ENCODE assay signal across 8 cellular contexts in genomic region chr2:42133771-42134195, GRCh38. TPM values are rescaled to one million over a fixed set of nuclear protein-coding genes. Genes with fewer than 3 reads are reported as not detected.
DNase-seq lines count a peak whose midpoint lies in the region; ATAC-seq and TF ChIP-seq lines count a peak whose summit lies in the region.

No MANE protein-coding gene starts in this region.

- CTCF ChIA-PET in mammary epithelial cell (lab: Charles Lee; ENCODE audit: low non-redundant PET): no interaction called here

- no peaks in the 10 kb centered on the region for H3K36me3 Mint-ChIP-seq in nephron (ENCODE audit: low read depth)

- BruUV-seq in mammary epithelial cell (replicated peaks; lab: Mats Ljungman, UMichigan): no TSS peak

- ATAC-seq in activated CD4-positive, CD25-positive, alpha-beta regulatory T cell treated with anti-CD3 and anti-CD28 coated beads, Interleukin-2, amount 50 U/mL, for 24 hours: no peak

- dilution Hi-C loops in mammary epithelial cell (cut with HindIII; ENCODE audit: low sequenced_read_pairs): no loop called here

- H3K9me3 ChIP-seq in BE2C (no peaks in the 10 kb centered on the region), KOPT-K1 (ENCODE audit: insufficient read depth, low read length, poor library complexity, severe bottlenecking) (no peaks in the 10 kb centered on the region), mammary epithelial cell (replicated peaks; ENCODE audit: insufficient read depth, low read length) (no peaks in the 10 kb centered on the region)

- H3K9me3 Mint-ChIP-seq in nephron: peaks cover 2% of the 10 kb centered on the region

- DNase-seq in BE2C (peak; percentile 19), mammary epithelial cell (no peak), NCI-H510A treated with DMSO at 0.1 percent for 48 hours (lab: John Stamatoyannopoulos, UW) (no peak), caudate nucleus (lab: John Stamatoyannopoulos, UW) (no peak), cardiac septum (ENCODE audit: low spot score) (no peak)

- H3K27ac Mint-ChIP-seq in nephron: peak overlapping the region; percentile 85 to 95 (median 93)

- peak overlapping the region; percentile 73 for H3K4me2 ChIP-seq in mammary epithelial cell (ENCODE audit: insufficient read depth, low read depth, low read length)

- H3K36me3 ChIP-seq in BE2C (no peaks in the 10 kb centered on the region), KOPT-K1 (ENCODE audit: insufficient read depth, low read length) (no peaks in the 10 kb centered on the region), mammary epithelial cell (ENCODE audit: insufficient read depth, low read length) (no peaks in the 10 kb centered on the region)

- peaks cover 88% of the 10 kb centered on the region for H3K4me1 Mint-ChIP-seq in nephron

- H4K20me1 ChIP-seq in mammary epithelial cell (ENCODE audit: insufficient read depth, low read length): no peaks in the 10 kb centered on the region

- H2AFZ ChIP-seq in mammary epithelial cell (ENCODE audit: low read depth, low read length): peak overlapping the region; percentile 84

- no peaks in the 10 kb centered on the region for H3K27me3 Mint-ChIP-seq in nephron (ENCODE audit: low read depth)

- no peak for TF ChIP-seq CTCF in BE2C (IDR thresholded peaks at IDR 0.05; ENCODE audit: low read depth, low read length)
- no peak for TF ChIP-seq CTCF in mammary epithelial cell (conservative IDR thresholded peaks at IDR 0.05 in 1 of 2, IDR thresholded peaks at IDR 0.05 in 1 of 2; ENCODE audit: extremely low read depth in 1 of 2, insufficient read depth in 1 of 2, low read depth in 1 of 2, low read length in 2 of 2)
- TF ChIP-seq CTCF in nephron (IDR thresholded peaks at IDR 0.05; ENCODE audit: unreplicated experiment in 3 of 3): no peak

- H3K27me3 ChIP-seq in BE2C (no peaks in the 10 kb centered on the region), mammary epithelial cell (ENCODE audit: insufficient read depth, low read length) (no peaks in the 10 kb centered on the region)

- H3K79me2 ChIP-seq in mammary epithelial cell (ENCODE audit: insufficient read depth, low read length): no peaks in the 10 kb centered on the region

- no peak overlapping the region for H3K9ac ChIP-seq in mammary epithelial cell (ENCODE audit: insufficient read depth, low read length)

- H3K4me3 ChIP-seq in BE2C (ENCODE audit: low read depth, low read length) (peak overlapping the region; percentile 47), mammary epithelial cell (replicated peaks in 1 of 3; ENCODE audit: insufficient read depth in 1 of 3, low read depth in 2 of 3, low read length in 3 of 3) (no peak overlapping the region)

- WGBS in mammary epithelial cell (ENCODE audit: low coverage, missing lambda C conversion rate): 97% methylated on average over 8 of the region's 11 CpGs

- peak overlapping the region in 2 of 3 experiments; percentile 31 to 55 for H3K4me3 Mint-ChIP-seq in nephron

- peaks cover 41% of the 10 kb centered on the region for H3K4me1 ChIP-seq in BE2C
- H3K4me1 ChIP-seq in mammary epithelial cell (ENCODE audit: insufficient read depth, low read length): peaks cover 28% of the 10 kb centered on the region

- H3K27ac ChIP-seq in KOPT-K1 (ENCODE audit: low read depth, low read length, poor library complexity, severe bottlenecking): peak overlapping the region; percentile 57
- H3K27ac ChIP-seq in mammary epithelial cell (ENCODE audit: insufficient read depth, low read depth, low read length): no peak overlapping the region
- no peak overlapping the region for H3K27ac ChIP-seq in caudate nucleus (ENCODE audit: low read depth, low read length)

- in situ Hi-C loops in mammary epithelial cell (cut with MboI; ENCODE audit: low sequenced_read_pairs in 2 of 2): no loop called here

- intact Hi-C loops in mammary epithelial cell (cut with micrococcal nuclease) (no loop called here), cardiac septum (cut with DNase I) (loop anchor here (2.0 to 5.0 kb wide), 2 partner anchors 31 to 39 kb away; no protein-coding TSS in a partner anchor)

RNA-seq across cellular contexts. Expression of gene EML4, which starts 35.4 kb away (rescaled TPM):
- 128 TPM for polyA plus RNA-seq in BE2C (2012; ENCODE audit: insufficient read depth, insufficient read length, low read depth)
- total RNA-seq in mammary epithelial cell (10 to 100 TPM; 32.0 to 32.2 TPM), cardiac septum (7.9 TPM)
- polyA plus RNA-seq in mammary epithelial cell: 19.9 TPM
- 35.2 TPM for polyA minus RNA-seq in mammary epithelial cell
